8 cellular contexts compared by ENCODE assay signal in the genomic region with DNA sequence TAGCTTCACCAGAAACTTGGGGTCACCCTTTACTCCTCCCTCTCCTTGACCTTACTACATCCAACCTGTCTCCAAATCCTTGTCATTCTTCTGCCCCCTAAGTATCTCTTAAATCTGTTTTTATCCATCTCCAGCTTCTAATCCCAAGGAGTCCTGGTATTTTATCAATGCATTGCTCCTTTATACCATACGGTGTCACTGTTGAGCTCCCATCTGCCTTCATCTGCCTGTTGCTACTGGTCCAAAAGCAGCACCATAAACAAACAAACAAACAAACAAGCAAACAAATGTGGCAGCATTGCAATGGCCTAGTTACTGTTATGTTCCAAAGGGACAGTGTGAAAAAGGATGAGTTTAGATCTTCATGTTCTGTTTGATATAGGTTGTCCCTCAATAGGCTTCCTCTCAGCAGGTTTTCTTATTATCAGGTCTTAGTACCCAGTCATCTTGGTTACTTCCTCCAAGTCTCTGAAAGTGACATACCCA. TPM values are rescaled to one million over a fixed set of nuclear protein-coding genes. Genes with fewer than 3 reads are reported as not detected.
DNase-seq lines count a peak whose midpoint lies in the region; ATAC-seq and TF ChIP-seq lines count a peak whose summit lies in the region.

No MANE protein-coding gene starts in this region.

- no peak for TF ChIP-seq POLR2A in GM18505 (IDR thresholded peaks at IDR 0.05; ENCODE audit: borderline replicate concordance, extremely low read depth, insufficient read depth, insufficient read length)

- H3K4me1 Mint-ChIP-seq in GM23338, result no peaks in the 10 kb centered on the region

- in situ Hi-C loops in astrocyte of the spinal cord (cut with HindIII; ENCODE audit: low sequenced_read_pairs), result no loop called here

- no peaks in the 10 kb centered on the region for H3K79me2 ChIP-seq in GM23338 (replicated peaks; ENCODE audit: insufficient read depth)

- H3K4me3 Mint-ChIP-seq in GM23338, result no peak overlapping the region

- no peaks in the 10 kb centered on the region for H4K20me1 ChIP-seq in GM23338 (replicated peaks; ENCODE audit: insufficient read depth)

- no peaks in the 10 kb centered on the region for H3K36me3 Mint-ChIP-seq in GM23338 (ENCODE audit: low read depth)

- no peaks in the 10 kb centered on the region for H3K9me3 Mint-ChIP-seq in GM23338

- H3K4me2 ChIP-seq in GM23338, result no peak overlapping the region

- no peaks in the 10 kb centered on the region for H3K36me3 ChIP-seq in GM23338 (ENCODE audit: insufficient read depth)

- H3K27me3 ChIP-seq in GM23338 (ENCODE audit: insufficient read depth), result no peaks in the 10 kb centered on the region

- H3K4me1 ChIP-seq in GM23338 (ENCODE audit: insufficient read depth), result no peaks in the 10 kb centered on the region

- TF ChIP-seq CTCF in GM23338 (conservative IDR thresholded peaks at IDR 0.05; ENCODE audit: low read depth in 2 of 2) (peak; percentile 86 to 93), astrocyte of the spinal cord (IDR thresholded peaks at IDR 0.05; ENCODE audit: low read depth, low read length) (peak; percentile 78)

- peaks cover 2% of the 10 kb centered on the region for H3K27me3 Mint-ChIP-seq in GM23338 (ENCODE audit: insufficient read depth, low read depth, poor library complexity)

- H3K4me3 ChIP-seq in GM23338 (no peak overlapping the region), astrocyte of the spinal cord (ENCODE audit: low read depth, low read length) (no peak overlapping the region)

- H3K27ac Mint-ChIP-seq in GM23338, result no peak overlapping the region

- no peak overlapping the region for H2AFZ ChIP-seq in GM23338

- H3F3A ChIP-seq in GM23338 (replicated peaks; ENCODE audit: low read depth), result no peaks in the 10 kb centered on the region

- H3K9me2 ChIP-seq in GM23338 (ENCODE audit: insufficient read depth), result no peaks in the 10 kb centered on the region

- peak; percentile 59 for DNase-seq in DMS53 (lab: John Stamatoyannopoulos, UW)
- DNase-seq in GM23338 (ENCODE audit: low spot score), result peak; percentile 68
- DNase-seq in NCI-H2196 (lab: John Stamatoyannopoulos, UW; ENCODE audit: unreplicated experiment), result peak; percentile 44
- peak; percentile 47 for DNase-seq in astrocyte of the spinal cord (ENCODE audit: low read depth, low spot score)
- DNase-seq in iPS-NIHi11 (ENCODE audit: low spot score), result peak; percentile 71
- DNase-seq in stromal cell of bone marrow (ENCODE audit: low read depth), result peak; percentile 13

- peak; percentile 76 for ATAC-seq in GM23338
- ATAC-seq in GM18505 (IDR thresholded peaks at IDR 0.05; ENCODE audit: unreplicated experiment), result no peak
- no peak for ATAC-seq in GM19351 (IDR thresholded peaks at IDR 0.05; ENCODE audit: unreplicated experiment)

- no peak overlapping the region for H3K27ac ChIP-seq in GM23338 (ENCODE audit: low read depth)

TF ChIP-seq in GM23338, 12 proteins besides CTCF, POLR2A, EP300 and RAD21:
- TF ChIP-seq EZH2 (IDR thresholded peaks at IDR 0.05; ENCODE audit: low read depth, unreplicated experiment) (no peak), EZH2phosphoT487 (IDR thresholded peaks at IDR 0.05; ENCODE audit: unreplicated experiment) (no peak), JUNB (IDR thresholded peaks at IDR 0.05; ENCODE audit: unreplicated experiment) (no peak), CREB1 (CRISPR knock-in tag; IDR thresholded peaks at IDR 0.05; ENCODE audit: low read depth) (no peak), NANOG (IDR thresholded peaks at IDR 0.05; ENCODE audit: borderline replicate concordance) (no peak)
- TF ChIP-seq, protein P1, sequence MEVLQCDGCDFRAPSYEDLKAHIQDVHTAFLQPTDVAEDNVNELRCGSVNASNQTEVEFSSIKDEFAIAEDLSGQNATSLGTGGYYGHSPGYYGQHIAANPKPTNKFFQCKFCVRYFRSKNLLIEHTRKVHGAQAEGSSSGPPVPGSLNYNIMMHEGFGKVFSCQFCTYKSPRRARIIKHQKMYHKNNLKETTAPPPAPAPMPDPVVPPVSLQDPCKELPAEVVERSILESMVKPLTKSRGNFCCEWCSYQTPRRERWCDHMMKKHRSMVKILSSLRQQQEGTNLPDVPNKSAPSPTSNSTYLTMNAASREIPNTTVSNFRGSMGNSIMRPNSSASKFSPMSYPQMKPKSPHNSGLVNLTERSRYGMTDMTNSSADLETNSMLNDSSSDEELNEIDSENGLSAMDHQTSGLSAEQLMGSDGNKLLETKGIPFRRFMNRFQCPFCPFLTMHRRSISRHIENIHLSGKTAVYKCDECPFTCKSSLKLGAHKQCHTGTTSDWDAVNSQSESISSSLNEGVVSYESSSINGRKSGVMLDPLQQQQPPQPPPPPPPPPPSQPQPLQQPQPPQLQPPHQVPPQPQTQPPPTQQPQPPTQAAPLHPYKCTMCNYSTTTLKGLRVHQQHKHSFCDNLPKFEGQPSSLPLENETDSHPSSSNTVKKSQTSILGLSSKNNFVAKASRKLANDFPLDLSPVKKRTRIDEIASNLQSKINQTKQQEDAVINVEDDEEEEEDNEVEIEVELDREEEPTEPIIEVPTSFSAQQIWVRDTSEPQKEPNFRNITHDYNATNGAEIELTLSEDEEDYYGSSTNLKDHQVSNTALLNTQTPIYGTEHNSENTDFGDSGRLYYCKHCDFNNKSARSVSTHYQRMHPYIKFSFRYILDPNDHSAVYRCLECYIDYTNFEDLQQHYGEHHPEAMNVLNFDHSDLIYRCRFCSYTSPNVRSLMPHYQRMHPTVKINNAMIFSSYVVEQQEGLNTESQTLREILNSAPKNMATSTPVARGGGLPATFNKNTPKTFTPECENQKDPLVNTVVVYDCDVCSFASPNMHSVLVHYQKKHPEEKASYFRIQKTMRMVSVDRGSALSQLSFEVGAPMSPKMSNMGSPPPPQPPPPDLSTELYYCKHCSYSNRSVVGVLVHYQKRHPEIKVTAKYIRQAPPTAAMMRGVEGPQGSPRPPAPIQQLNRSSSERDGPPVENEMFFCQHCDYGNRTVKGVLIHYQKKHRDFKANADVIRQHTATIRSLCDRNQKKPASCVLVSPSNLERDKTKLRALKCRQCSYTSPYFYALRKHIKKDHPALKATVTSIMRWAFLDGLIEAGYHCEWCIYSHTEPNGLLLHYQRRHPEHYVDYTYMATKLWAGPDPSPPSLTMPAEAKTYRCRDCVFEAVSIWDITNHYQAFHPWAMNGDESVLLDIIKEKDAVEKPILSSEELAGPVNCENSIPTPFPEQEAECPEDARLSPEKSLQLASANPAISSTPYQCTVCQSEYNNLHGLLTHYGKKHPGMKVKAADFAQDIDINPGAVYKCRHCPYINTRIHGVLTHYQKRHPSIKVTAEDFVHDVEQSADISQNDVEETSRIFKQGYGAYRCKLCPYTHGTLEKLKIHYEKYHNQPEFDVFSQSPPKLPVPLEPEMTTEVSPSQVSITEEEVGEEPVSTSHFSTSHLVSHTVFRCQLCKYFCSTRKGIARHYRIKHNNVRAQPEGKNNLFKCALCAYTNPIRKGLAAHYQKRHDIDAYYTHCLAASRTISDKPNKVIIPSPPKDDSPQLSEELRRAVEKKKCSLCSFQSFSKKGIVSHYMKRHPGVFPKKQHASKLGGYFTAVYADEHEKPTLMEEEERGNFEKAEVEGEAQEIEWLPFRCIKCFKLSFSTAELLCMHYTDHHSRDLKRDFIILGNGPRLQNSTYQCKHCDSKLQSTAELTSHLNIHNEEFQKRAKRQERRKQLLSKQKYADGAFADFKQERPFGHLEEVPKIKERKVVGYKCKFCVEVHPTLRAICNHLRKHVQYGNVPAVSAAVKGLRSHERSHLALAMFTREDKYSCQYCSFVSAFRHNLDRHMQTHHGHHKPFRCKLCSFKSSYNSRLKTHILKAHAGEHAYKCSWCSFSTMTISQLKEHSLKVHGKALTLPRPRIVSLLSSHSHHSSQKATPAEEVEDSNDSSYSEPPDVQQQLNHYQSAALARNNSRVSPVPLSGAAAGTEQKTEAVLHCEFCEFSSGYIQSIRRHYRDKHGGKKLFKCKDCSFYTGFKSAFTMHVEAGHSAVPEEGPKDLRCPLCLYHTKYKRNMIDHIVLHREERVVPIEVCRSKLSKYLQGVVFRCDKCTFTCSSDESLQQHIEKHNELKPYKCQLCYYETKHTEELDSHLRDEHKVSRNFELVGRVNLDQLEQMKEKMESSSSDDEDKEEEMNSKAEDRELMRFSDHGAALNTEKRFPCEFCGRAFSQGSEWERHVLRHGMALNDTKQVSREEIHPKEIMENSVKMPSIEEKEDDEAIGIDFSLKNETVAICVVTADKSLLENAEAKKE (CRISPR knock-in tag; IDR thresholded peaks at IDR 0.05), result no peak
- TF ChIP-seq, protein P2, sequence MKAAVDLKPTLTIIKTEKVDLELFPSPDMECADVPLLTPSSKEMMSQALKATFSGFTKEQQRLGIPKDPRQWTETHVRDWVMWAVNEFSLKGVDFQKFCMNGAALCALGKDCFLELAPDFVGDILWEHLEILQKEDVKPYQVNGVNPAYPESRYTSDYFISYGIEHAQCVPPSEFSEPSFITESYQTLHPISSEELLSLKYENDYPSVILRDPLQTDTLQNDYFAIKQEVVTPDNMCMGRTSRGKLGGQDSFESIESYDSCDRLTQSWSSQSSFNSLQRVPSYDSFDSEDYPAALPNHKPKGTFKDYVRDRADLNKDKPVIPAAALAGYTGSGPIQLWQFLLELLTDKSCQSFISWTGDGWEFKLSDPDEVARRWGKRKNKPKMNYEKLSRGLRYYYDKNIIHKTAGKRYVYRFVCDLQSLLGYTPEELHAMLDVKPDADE (IDR thresholded peaks at IDR 0.05), result no peak

RNA-seq across cellular contexts. Expression of a gene that starts 34.2 kb away (rescaled TPM):
- total RNA-seq in GM23338 (2014; rRNA removed; shearing (Covaris generic)), result 7.2 and 9.6 TPM in 2 replicates
- polyA plus RNA-seq in GM23338 (2016; fragmentation: Nextera tagmentation; extraction: Ambion mirVana), result 2.5 and 3.6 TPM in 2 replicates

RNA-seq across cellular contexts. Expression of a gene that starts 50.0 kb away (rescaled TPM):
- 54.2 and 76.4 TPM in 2 replicates for total RNA-seq in GM23338 (2014; rRNA removed; shearing (Covaris generic))
- polyA plus RNA-seq in GM23338 (2016; fragmentation: Nextera tagmentation; extraction: Ambion mirVana), result 25.0 and 30.8 TPM in 2 replicates

RNA-seq across cellular contexts. Expression of a gene that starts 50.2 kb away (rescaled TPM):
- total RNA-seq in GM23338 (2014; rRNA removed; shearing (Covaris generic)), result 61.5 and 65.4 TPM in 2 replicates
- polyA plus RNA-seq in GM23338 (2016; fragmentation: Nextera tagmentation; extraction: Ambion mirVana), result 34.8 and 35.4 TPM in 2 replicates

RNA-seq across cellular contexts. Expression of a gene that starts 57.6 kb away (rescaled TPM):
- total RNA-seq in GM23338 (2014; rRNA removed; shearing (Covaris generic)), result 15.0 and 21.1 TPM in 2 replicates
- polyA plus RNA-seq in GM23338 (2016; fragmentation: Nextera tagmentation; extraction: Ambion mirVana), result 7.3 and 7.9 TPM in 2 replicates

Comparison
In these comparisons a context has a peak if more than half of its experiments do, and no peak if none do; other contexts are left out.
1. DNase-seq: peak in every context shown above with its lines; median percentile 71 in iPS-NIHi11; 68 in GM23338; 59 in DMS53; 47 in astrocyte of the spinal cord; 44 in NCI-H2196; 13 in stromal cell of bone marrow.